Comparison of ENCODE assay signal across 1 cellular context in genomic region chr16:57623251-57624043, GRCh38.
TF ChIP-seq lines count a peak whose summit lies in the region.

No MANE protein-coding gene starts in this region.

TF ChIP-seq in H1, 55 proteins besides CTCF, POLR2A, EP300 and RAD21:
- TF ChIP-seq, protein P1, sequence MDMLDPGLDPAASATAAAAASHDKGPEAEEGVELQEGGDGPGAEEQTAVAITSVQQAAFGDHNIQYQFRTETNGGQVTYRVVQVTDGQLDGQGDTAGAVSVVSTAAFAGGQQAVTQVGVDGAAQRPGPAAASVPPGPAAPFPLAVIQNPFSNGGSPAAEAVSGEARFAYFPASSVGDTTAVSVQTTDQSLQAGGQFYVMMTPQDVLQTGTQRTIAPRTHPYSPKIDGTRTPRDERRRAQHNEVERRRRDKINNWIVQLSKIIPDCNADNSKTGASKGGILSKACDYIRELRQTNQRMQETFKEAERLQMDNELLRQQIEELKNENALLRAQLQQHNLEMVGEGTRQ (IDR thresholded peaks at IDR 0.05; ENCODE audit: low read length): 0 out of 2 replicates have a peak, but pooled peaks have one; percentile 35
- TF ChIP-seq ZNF274 (IDR thresholded peaks at IDR 0.05; ENCODE audit: borderline replicate concordance, extremely low read depth, low read length): no peak
- TF ChIP-seq, protein P2, sequence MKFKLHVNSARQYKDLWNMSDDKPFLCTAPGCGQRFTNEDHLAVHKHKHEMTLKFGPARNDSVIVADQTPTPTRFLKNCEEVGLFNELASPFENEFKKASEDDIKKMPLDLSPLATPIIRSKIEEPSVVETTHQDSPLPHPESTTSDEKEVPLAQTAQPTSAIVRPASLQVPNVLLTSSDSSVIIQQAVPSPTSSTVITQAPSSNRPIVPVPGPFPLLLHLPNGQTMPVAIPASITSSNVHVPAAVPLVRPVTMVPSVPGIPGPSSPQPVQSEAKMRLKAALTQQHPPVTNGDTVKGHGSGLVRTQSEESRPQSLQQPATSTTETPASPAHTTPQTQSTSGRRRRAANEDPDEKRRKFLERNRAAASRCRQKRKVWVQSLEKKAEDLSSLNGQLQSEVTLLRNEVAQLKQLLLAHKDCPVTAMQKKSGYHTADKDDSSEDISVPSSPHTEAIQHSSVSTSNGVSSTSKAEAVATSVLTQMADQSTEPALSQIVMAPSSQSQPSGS (IDR thresholded peaks at IDR 0.05; ENCODE audit: low read length): no peak
- TF ChIP-seq SIX5 (IDR thresholded peaks at IDR 0.05; ENCODE audit: low read depth, low read length): no peak
- no peak for TF ChIP-seq EGR1 (IDR thresholded peaks at IDR 0.05; ENCODE audit: borderline replicate concordance, low read depth, low read length)
- peak; percentile 28 for TF ChIP-seq MAX (IDR thresholded peaks at IDR 0.05)
- no peak for TF ChIP-seq SAP30 (IDR thresholded peaks at IDR 0.05; ENCODE audit: insufficient read depth, insufficient replicate concordance, low read length)
- TF ChIP-seq SIN3A (conservative IDR thresholded peaks at IDR 0.05 in 1 of 2, IDR thresholded peaks at IDR 0.05 in 1 of 2; ENCODE audit: low read depth in 1 of 2, low read length in 2 of 2): no peak
- TF ChIP-seq EZH2 (IDR thresholded peaks at IDR 0.05; ENCODE audit: low read depth, low read length, severe bottlenecking): no peak
- no peak for TF ChIP-seq ASH2L (IDR thresholded peaks at IDR 0.05; ENCODE audit: low read length)
- no peak for TF ChIP-seq FOSL1 (IDR thresholded peaks at IDR 0.05; ENCODE audit: insufficient read depth, low read depth, low read length)
- no peak for TF ChIP-seq GTF2F1 (IDR thresholded peaks at IDR 0.05; ENCODE audit: borderline replicate concordance, low read depth, low read length)
- TF ChIP-seq RFX5 (IDR thresholded peaks at IDR 0.05; ENCODE audit: borderline replicate concordance, low read depth, low read length): no peak
- peak; percentile 99 for TF ChIP-seq KDM1A (IDR thresholded peaks at IDR 0.05; ENCODE audit: borderline replicate concordance, low read length)
- TF ChIP-seq CHD2 (IDR thresholded peaks at IDR 0.05; ENCODE audit: low read length): peak; percentile 31; the same call in 1 of the 2 replicates
- TF ChIP-seq SP4 (IDR thresholded peaks at IDR 0.05; ENCODE audit: low read length): no peak
- TF ChIP-seq NANOG (IDR thresholded peaks at IDR 0.05; ENCODE audit: insufficient read depth, low read depth, low read length, poor library complexity, severe bottlenecking): no peak
- TF ChIP-seq HDAC2 (IDR thresholded peaks at IDR 0.05; ENCODE audit: borderline replicate concordance in 1 of 2, low read depth in 2 of 2, low read length in 2 of 2): peak in 1 of 2 experiments; percentile 64; a peak in 1 of 4 replicates
- TF ChIP-seq BRCA1 (IDR thresholded peaks at IDR 0.05; ENCODE audit: low read depth, low read length): no peak
- no peak for TF ChIP-seq TCF12 (IDR thresholded peaks at IDR 0.05; ENCODE audit: low read depth, low read length)
- no peak for TF ChIP-seq RXRA (IDR thresholded peaks at IDR 0.05; ENCODE audit: insufficient read depth, low read depth, low read length)
